Comparison of ENCODE assay signal across 15 cellular contexts in the genomic region with DNA sequence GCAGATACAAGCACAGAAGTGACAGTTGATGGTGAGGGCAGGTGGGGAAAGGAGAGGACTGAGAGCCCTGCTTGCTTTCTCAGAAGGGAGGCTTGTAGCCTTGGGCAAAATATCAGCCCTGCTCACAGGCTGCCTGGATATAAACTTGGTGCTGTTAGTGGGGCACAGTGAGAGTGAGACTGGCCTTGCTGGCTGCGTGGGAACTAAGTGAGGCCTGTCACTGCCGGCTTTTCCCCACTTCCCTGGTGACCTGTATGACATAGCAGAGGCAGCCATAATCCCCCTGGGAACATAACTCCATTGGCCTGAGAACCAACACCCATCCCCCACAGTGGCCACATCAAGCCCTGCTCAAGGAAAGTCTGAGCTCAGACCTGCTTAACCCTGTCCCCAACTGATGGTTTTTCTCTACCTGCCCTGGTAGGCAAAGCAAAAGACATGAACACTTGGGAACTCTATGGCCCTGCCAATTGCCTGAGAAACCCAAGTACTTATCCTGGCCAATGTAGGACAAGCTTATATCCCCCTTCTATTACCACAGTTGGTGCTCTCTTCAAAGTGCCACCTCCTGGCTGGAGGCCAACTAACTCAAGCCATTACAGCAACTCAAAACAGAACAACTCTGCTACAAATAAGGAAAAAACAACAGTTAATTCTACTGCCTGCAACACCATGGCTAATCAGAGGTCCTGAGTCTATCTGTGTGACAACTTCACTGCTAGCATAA.
"Had no signal": no experiment of that assay in that cellular context is flagged by ENCODE, and none has a peak within 500 bp of the region (broad histone marks: within the 10 kb centered on the region; RNA-seq: fewer than 3 reads in every experiment).

No MANE protein-coding gene starts in this region.

- ATAC-seq: activated CD4-positive, CD25-positive, alpha-beta regulatory T cell treated with anti-CD3 and anti-CD28 coated beads, Interleukin-2, amount 50 U/mL, for 24 hours; activated naive CD4-positive, alpha-beta T cell treated with anti-CD3 and anti-CD28 coated beads, Interleukin-2, amount 50 U/mL, for 72 hours; activated T-cell treated with anti-CD3 and anti-CD28 coated beads, Interleukin-2, amount 50 U/mL, for 4 hours; body of pancreas; effector memory CD8-positive, alpha-beta T cell; gastroesophageal sphincter; left lung; stimulated activated naive CD8-positive, alpha-beta T cell treated with anti-CD3 and anti-CD28 coated beads, Interleukin-15, Interleukin-2, amounts not matched to agents 100 U/mL and 50 U/mL, for 24 hours had no signal

- H3K27me3 ChIP-seq: body of pancreas, gastroesophageal sphincter, left lung, suprapubic skin had no signal

- H3K4me3 ChIP-seq: body of pancreas, gastroesophageal sphincter, left lung, suprapubic skin had no signal

- H3K36me3 ChIP-seq: gastroesophageal sphincter, left lung, suprapubic skin had no signal

- H3K27ac ChIP-seq: body of pancreas, gastroesophageal sphincter, left lung, suprapubic skin had no signal

- H3K4me3 Mint-ChIP-seq: activated T-cell treated with anti-CD3 and anti-CD28 coated beads, Interleukin-2, amount 50 U/mL, for 4 hours; dendritic cell treated with granulocyte-macrophage colony-stimulating factor and Interleukin-4, amounts not matched to agents 40 ng/mL and 50 ng/mL, for 4 days; effector memory CD8-positive, alpha-beta T cell; nephron progenitor cell had no signal

- H3K9me3 ChIP-seq: body of pancreas had no signal

- H3K4me1 ChIP-seq: body of pancreas, gastroesophageal sphincter, left lung, suprapubic skin had no signal

- H3K27ac Mint-ChIP-seq: activated naive CD4-positive, alpha-beta T cell treated with anti-CD3 and anti-CD28 coated beads, Interleukin-2, amount 50 U/mL, for 72 hours; dendritic cell treated with granulocyte-macrophage colony-stimulating factor and Interleukin-4, amounts not matched to agents 40 ng/mL and 50 ng/mL, for 4 days; effector memory CD8-positive, alpha-beta T cell; nephron progenitor cell had no signal

- DNase-seq: activated effector memory CD4-positive, alpha-beta T cell treated with anti-CD3 and anti-CD28 coated beads, Interleukin-2, amount 50 U/mL, for 16 hours; activated T-cell treated with anti-CD3 and anti-CD28 coated beads, Interleukin-2, amount 50 U/mL, for 4 hours; amniotic stem cell; body of pancreas; effector memory CD8-positive, alpha-beta T cell; left lung; mesendoderm; nephron progenitor cell; stimulated activated CD4-positive, alpha-beta T cell treated with anti-CD3 and anti-CD28 coated beads, Interleukin-12 subunit alpha, Interleukin-12 subunit beta, amount 100 ng/mL, for 4 hours; stimulated activated naive CD8-positive, alpha-beta T cell treated with anti-CD3 and anti-CD28 coated beads, Interleukin-15, Interleukin-2, amounts not matched to agents 100 U/mL and 50 U/mL, for 24 hours had no signal
